In the genomic region with DNA sequence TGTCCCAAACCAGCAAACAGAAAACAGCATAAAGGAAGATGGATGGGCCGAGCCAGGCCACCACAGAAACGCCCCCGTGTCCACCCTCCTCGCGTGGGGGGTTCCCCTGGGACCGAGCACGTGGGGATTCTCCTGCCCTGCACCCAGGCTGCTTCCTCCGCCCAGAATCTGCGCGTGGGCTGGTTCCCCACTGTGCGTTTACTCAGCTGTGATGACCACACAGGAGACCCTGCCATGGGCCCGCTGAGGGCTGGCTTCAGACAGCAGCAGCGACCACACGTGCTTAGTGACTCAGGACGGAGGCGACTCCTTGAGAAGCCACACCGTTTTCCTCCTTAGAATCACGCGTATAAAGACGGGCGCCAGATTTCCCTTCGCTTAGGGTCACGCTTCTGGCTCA, we compare ENCODE assay signal across 1 cellular context.
TF ChIP-seq lines count a peak whose summit lies in the region.

No MANE protein-coding gene starts in this region.

TF ChIP-seq in H1, 55 proteins besides CTCF, POLR2A, EP300 and RAD21:
- TF ChIP-seq RXRA (IDR thresholded peaks at IDR 0.05; ENCODE audit: insufficient read depth, low read depth, low read length) (no peak), ATF3 (IDR thresholded peaks at IDR 0.05; ENCODE audit: insufficient read depth, low read depth, low read length) (no peak), SIRT6 (IDR thresholded peaks at IDR 0.05; ENCODE audit: low read length) (no peak), USF2 (IDR thresholded peaks at IDR 0.05; ENCODE audit: low read length) (no peak), SUZ12 (IDR thresholded peaks at IDR 0.05; ENCODE audit: low read length) (no peak), NRF1 (IDR thresholded peaks at IDR 0.05; ENCODE audit: low read depth, low read length) (no peak), RNF2 (IDR thresholded peaks at IDR 0.05; ENCODE audit: borderline replicate concordance, low read depth, low read length, missing control alignments, poor library complexity, severe bottlenecking) (no peak), ZNF274 (IDR thresholded peaks at IDR 0.05; ENCODE audit: borderline replicate concordance, extremely low read depth, low read length) (no peak), JUN (IDR thresholded peaks at IDR 0.05; ENCODE audit: low read depth, low read length) (no peak), RFX5 (IDR thresholded peaks at IDR 0.05; ENCODE audit: borderline replicate concordance, low read depth, low read length) (no peak), SAP30 (IDR thresholded peaks at IDR 0.05; ENCODE audit: insufficient read depth, insufficient replicate concordance, low read length) (no peak), EZH2 (IDR thresholded peaks at IDR 0.05; ENCODE audit: low read depth, low read length, severe bottlenecking) (no peak), TBP (IDR thresholded peaks at IDR 0.05; ENCODE audit: low read depth, low read length) (no peak), FOSL1 (IDR thresholded peaks at IDR 0.05; ENCODE audit: insufficient read depth, low read depth, low read length) (no peak), SP4 (IDR thresholded peaks at IDR 0.05; ENCODE audit: low read length) (no peak), KDM4A (IDR thresholded peaks at IDR 0.05; ENCODE audit: low read depth, low read length, severe bottlenecking) (no peak), NANOG (IDR thresholded peaks at IDR 0.05; ENCODE audit: insufficient read depth, low read depth, low read length, poor library complexity, severe bottlenecking) (no peak)
